In the genomic region with DNA sequence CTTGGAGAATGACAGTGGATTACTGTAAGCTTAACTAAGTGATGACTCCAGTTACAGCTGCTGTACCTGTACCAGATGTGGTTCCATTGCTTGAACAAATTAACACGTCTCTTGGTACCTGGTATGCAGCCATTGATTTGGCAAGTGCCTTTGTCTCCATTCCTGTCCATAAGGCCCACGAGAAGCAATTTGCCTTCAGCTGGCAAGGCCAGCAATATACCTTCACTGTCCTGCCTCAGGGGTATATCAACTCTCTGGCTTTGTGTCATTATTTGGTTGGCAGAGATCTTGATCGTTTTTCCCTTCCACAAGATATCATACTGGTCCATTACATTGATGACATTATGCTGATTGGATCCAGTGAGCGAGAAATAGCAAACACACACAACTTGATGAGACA, we compare ENCODE assay signal across 8 cellular contexts. TPM values are rescaled to one million over a fixed set of nuclear protein-coding genes. Genes with fewer than 3 reads are reported as not detected.
"Had no signal": no experiment of that assay in that cellular context is flagged by ENCODE, and none has a peak within 500 bp of the region (broad histone marks: within the 10 kb centered on the region; RNA-seq: fewer than 3 reads in every experiment).

No MANE protein-coding gene starts in this region.

- FAIRE-seq: HepG2, HTR-8/SVneo, K562 had no signal

- H3K27ac ChIP-seq: HL-60 had no signal

- DNase-seq: IMR-90, KBM-7, KG1 had no signal

- H3K4me3 ChIP-seq: K562 had no signal

RNA-seq across cellular contexts. Expression of a gene that starts 29.9 kb away (rescaled TPM):
- total RNA-seq: HepG2, HT1080, K562 had no signal
